20 cellular contexts compared by ENCODE assay signal in genomic region chr12:3935078-3935477, GRCh38.
A peak's percentile ranks its signal among the peaks of the same experiment; 100 is the strongest.
DNase-seq lines count a peak whose midpoint lies in the region; ATAC-seq and TF ChIP-seq lines count a peak whose summit lies in the region.
"Had no signal": no experiment of that assay in that cellular context is flagged by ENCODE, and none has a peak within 500 bp of the region (broad histone marks: within the 10 kb centered on the region; RNA-seq: fewer than 3 reads in every experiment).

No MANE protein-coding gene starts in this region.

- no peak for DNase-seq in CD4-positive, alpha-beta T cell
- no peak for DNase-seq in T-helper 17 cell
- peak; percentile 63 for DNase-seq in central memory CD4-positive, alpha-beta T cell
- no peak for DNase-seq in NCI-H1436 (lab: John Stamatoyannopoulos, UW)
- no peak for DNase-seq in activated CD8-positive, alpha-beta memory T cell treated with anti-CD3 and anti-CD28 coated beads, Interleukin-2, amount 50 U/mL, for 4 hours
- DNase-seq: amniotic stem cell, COR-L47, DMS79, NCI-H1092, NCI-H1930, NCI-H2227 treated with DMSO at 0.1 percent for 48 hours, NCI-H774, PC-9, psoas muscle, SHP77 treated with DMSO at 0.1 percent for 48 hours, uterus had no signal

- peaks cover 18% of the 10 kb centered on the region for H3K4me1 ChIP-seq in BLaER1
- H3K4me1 ChIP-seq: breast epithelium, psoas muscle, uterus had no signal

- CTCF ChIA-PET in CD4-positive, alpha-beta T cell (lab: Charles Lee): interaction anchor here (1.8 to 2.4 kb wide), 2 partner anchors 28 to 50 kb away, joined by 6 to 10 read pairs; no protein-coding TSS in a partner anchor

- peaks cover 69% of the 10 kb centered on the region for H3K4me1 Mint-ChIP-seq in CD4-positive, alpha-beta T cell (ENCODE audit: low read depth)
- H3K4me1 Mint-ChIP-seq in T-helper 17 cell: peaks cover 37% of the 10 kb centered on the region

- H3K4me2 ChIP-seq in BLaER1: 0 out of 2 replicates have a peak overlapping the region, but pooled peaks have one; percentile 0
- H3K4me2 ChIP-seq: PC-9 had no signal

- intact Hi-C loops in CD4-positive, alpha-beta T cell (cut with DNase I, micrococcal nuclease): loop anchor here in 1 of 2 experiments (1.0 kb wide), 1 partner anchor 27 kb away; no protein-coding TSS in a partner anchor

- H3K27ac Mint-ChIP-seq in CD4-positive, alpha-beta T cell: peak overlapping the region; percentile 75
- peak overlapping the region; percentile 99 for H3K27ac Mint-ChIP-seq in T-helper 17 cell

- H3K36me3 ChIP-seq in BLaER1: no peaks in the 10 kb centered on the region
- H3K36me3 ChIP-seq: breast epithelium, uterus had no signal

- H3K27me3 ChIP-seq in BLaER1: no peaks in the 10 kb centered on the region
- no peaks in the 10 kb centered on the region for H3K27me3 ChIP-seq in CD4-positive, alpha-beta T cell (ENCODE audit: control insufficient read depth, insufficient read depth, low read length)
- H3K27me3 ChIP-seq: uterus had no signal

- no peaks in the 10 kb centered on the region for H3K9me3 Mint-ChIP-seq in CD4-positive, alpha-beta T cell

- no peaks in the 10 kb centered on the region for H3K9me3 ChIP-seq in BLaER1
- H3K9me3 ChIP-seq in CD4-positive, alpha-beta T cell (ENCODE audit: control insufficient read depth, low read length): no peaks in the 10 kb centered on the region
- no peaks in the 10 kb centered on the region for H3K9me3 ChIP-seq in T-helper 17 cell (ENCODE audit: control insufficient read depth, low read length, poor library complexity, severe bottlenecking)
- H3K9me3 ChIP-seq: breast epithelium, psoas muscle, uterus had no signal

- ATAC-seq in CD4-positive, alpha-beta T cell (ENCODE audit: poor library complexity): peak; percentile 37
- ATAC-seq in T-helper 17 cell: peak; percentile 35
- no peak for ATAC-seq in GM19324 (IDR thresholded peaks at IDR 0.05; ENCODE audit: low FRiP score, unreplicated experiment)
- ATAC-seq: psoas muscle had no signal

- no peak overlapping the region for H3K9ac ChIP-seq in BLaER1

- no peak overlapping the region for H3K4me3 ChIP-seq in BLaER1
- H3K4me3 ChIP-seq: breast epithelium, coronary artery, PC-9, psoas muscle, uterus had no signal

- no peak for TF ChIP-seq CTCF in CD4-positive, alpha-beta T cell (IDR thresholded peaks at IDR 0.05)

- no peaks in the 10 kb centered on the region for H3K27me3 Mint-ChIP-seq in CD4-positive, alpha-beta T cell
- no peaks in the 10 kb centered on the region for H3K27me3 Mint-ChIP-seq in T-helper 17 cell

- no peaks in the 10 kb centered on the region for H4K20me1 ChIP-seq in BLaER1

- H3K27ac ChIP-seq in BLaER1: no peak overlapping the region
- no peak overlapping the region for H3K27ac ChIP-seq in CD4-positive, alpha-beta T cell (ENCODE audit: low read depth, low read length)
- H3K27ac ChIP-seq: breast epithelium, coronary artery, PC-9, psoas muscle, uterus had no signal

- no peaks in the 10 kb centered on the region for H3K36me3 Mint-ChIP-seq in CD4-positive, alpha-beta T cell (ENCODE audit: low read depth)
- H3K36me3 Mint-ChIP-seq in T-helper 17 cell (ENCODE audit: low read depth): peaks cover 5% of the 10 kb centered on the region

- POLR2A ChIA-PET in CD4-positive, alpha-beta T cell (lab: Charles Lee): interaction anchor here (0.7 to 3.3 kb wide), 10 partner anchors 11 to 70 kb away, joined by 3 to 31 read pairs (median 6); no protein-coding TSS in a partner anchor

- peak overlapping the region; percentile 25 for H3K4me3 Mint-ChIP-seq in CD4-positive, alpha-beta T cell
- peak overlapping the region; percentile 89 for H3K4me3 Mint-ChIP-seq in T-helper 17 cell
